Comparison of ENCODE assay signal across 22 cellular contexts in genomic region chr20:35636095-35636494, GRCh38. TPM values are rescaled to one million over a fixed set of nuclear protein-coding genes. Genes with fewer than 3 reads are reported as not detected.
A peak's percentile ranks its signal among the peaks of the same experiment; 100 is the strongest.
DNase-seq lines count a peak whose midpoint lies in the region; ATAC-seq and TF ChIP-seq lines count a peak whose summit lies in the region.
"Had no signal": no experiment of that assay in that cellular context is flagged by ENCODE, and none has a peak within 500 bp of the region (broad histone marks: within the 10 kb centered on the region; RNA-seq: fewer than 3 reads in every experiment).

No MANE protein-coding gene starts in this region.

- H3K36me3 ChIP-seq in A673 (ENCODE audit: insufficient read depth, low read length, poor library complexity, severe bottlenecking) (peaks cover 15% of the 10 kb centered on the region), mucosa of descending colon (ENCODE audit: low read depth) (no peaks in the 10 kb centered on the region)
- H3K36me3 ChIP-seq in CD4-positive, CD25-positive, alpha-beta regulatory T cell (ENCODE audit: control insufficient read depth, insufficient read depth, low read length) = peaks cover 16% of the 10 kb centered on the region
- H3K36me3 ChIP-seq in effector memory CD4-positive, alpha-beta T cell (ENCODE audit: control insufficient read depth, insufficient read depth, low read length) = peaks cover 15% of the 10 kb centered on the region

- H3K27me3 Mint-ChIP-seq in CD4-positive, CD25-positive, alpha-beta regulatory T cell = no peaks in the 10 kb centered on the region
- H3K27me3 Mint-ChIP-seq in T-helper 17 cell = no peaks in the 10 kb centered on the region
- no peaks in the 10 kb centered on the region for H3K27me3 Mint-ChIP-seq in immature natural killer cell (ENCODE audit: low read depth in 3 of 3)

- no peaks in the 10 kb centered on the region for H3K27me3 ChIP-seq in A673 (replicated peaks; ENCODE audit: insufficient read depth, low read depth, low read length, poor library complexity)
- H3K27me3 ChIP-seq in CD4-positive, CD25-positive, alpha-beta regulatory T cell (ENCODE audit: control insufficient read depth, insufficient read depth, low read length) = no peaks in the 10 kb centered on the region
- no peaks in the 10 kb centered on the region for H3K27me3 ChIP-seq in effector memory CD4-positive, alpha-beta T cell (replicated peaks; ENCODE audit: control insufficient read depth, insufficient read depth, low read length, poor library complexity, severe bottlenecking)
- H3K27me3 ChIP-seq: ascending aorta, esophagus muscularis mucosa, stomach, tibial nerve had no signal

- CTCF ChIA-PET in A673 (lab: Charles Lee) = no interaction called here

- no peak for TF ChIP-seq CTCF in A673 (conservative IDR thresholded peaks at IDR 0.05; ENCODE audit: low read depth, low read length)
- no peak for TF ChIP-seq CTCF in mucosa of descending colon (IDR thresholded peaks at IDR 0.05)

- peak overlapping the region; percentile 11 to 61 (median 21) for H3K27ac Mint-ChIP-seq in CD4-positive, CD25-positive, alpha-beta regulatory T cell
- H3K27ac Mint-ChIP-seq in T-helper 17 cell (peak overlapping the region; percentile 93), immature natural killer cell (peak overlapping the region in 4 of 6 donors; percentile 23 to 67 (median 58))

- DNase-seq in A673 (ENCODE audit: low spot score) = no peak
- DNase-seq in CD4-positive, CD25-positive, alpha-beta regulatory T cell = no peak
- DNase-seq in T-helper 17 cell = no peak
- no peak for DNase-seq in immature natural killer cell
- no peak for DNase-seq in mucosa of descending colon
- DNase-seq in left colon = no peak
- DNase-seq in effector memory CD4-positive, alpha-beta T cell = no peak
- DNase-seq: activated CD4-positive, alpha-beta T cell treated with anti-CD3 and anti-CD28 coated beads, Interleukin-2, amount 50 U/mL, for 48 hours; activated naive CD4-positive, alpha-beta T cell treated with anti-CD3 and anti-CD28 coated beads for 36 hours; DMS79; effector CD4-positive, alpha-beta T cell; hypothalamus; NK-92 treated with Interleukin-12 subunit alpha and Interleukin-12 subunit beta, amount 100 ng/mL, for 24 hours; occipital lobe; SK-N-SH; stomach; WERI-Rb-1 had no signal

- intact Hi-C loops in A673 (cut with micrococcal nuclease; ENCODE audit: unreplicated experiment) = no loop called here
- intact Hi-C loops in mucosa of descending colon (cut with DNase I, micrococcal nuclease) = no loop called here
- intact Hi-C loops in left colon (cut with DNase I, micrococcal nuclease) = no loop called here

- H3K4me3 ChIP-seq in A673 (ENCODE audit: low read depth, low read length, poor library complexity, severe bottlenecking) (no peak overlapping the region), mucosa of descending colon (no peak overlapping the region)
- no peak overlapping the region for H3K4me3 ChIP-seq in CD4-positive, CD25-positive, alpha-beta regulatory T cell (ENCODE audit: low read depth, low read length)
- H3K4me3 ChIP-seq in effector memory CD4-positive, alpha-beta T cell (ENCODE audit: insufficient read depth, low read depth, low read length, poor library complexity, severe bottlenecking) = no peak overlapping the region
- H3K4me3 ChIP-seq: ascending aorta, esophagus muscularis mucosa, lung, stomach, tibial nerve had no signal

- H3K9me3 Mint-ChIP-seq in CD4-positive, CD25-positive, alpha-beta regulatory T cell = no peaks in the 10 kb centered on the region
- no peaks in the 10 kb centered on the region for H3K9me3 Mint-ChIP-seq in immature natural killer cell
- H3K9me3 Mint-ChIP-seq: activated naive CD4-positive, alpha-beta T cell treated with anti-CD3 and anti-CD28 coated beads for 36 hours had no signal

- BruUV-seq in A673 (replicated peaks; lab: Mats Ljungman, UMichigan) = no TSS peak

- H3K36me3 Mint-ChIP-seq in CD4-positive, CD25-positive, alpha-beta regulatory T cell = peaks cover 4% of the 10 kb centered on the region
- H3K36me3 Mint-ChIP-seq in T-helper 17 cell (ENCODE audit: low read depth) (no peaks in the 10 kb centered on the region), immature natural killer cell (peaks cover 0 to 16% (median 3%) of the 10 kb centered on the region in 3 donors)

- H3K9me3 ChIP-seq in A673 (ENCODE audit: low read depth, low read length, poor library complexity, severe bottlenecking) = no peaks in the 10 kb centered on the region
- no peaks in the 10 kb centered on the region for H3K9me3 ChIP-seq in CD4-positive, CD25-positive, alpha-beta regulatory T cell (ENCODE audit: control insufficient read depth in 2 of 2, low read length in 2 of 2)
- H3K9me3 ChIP-seq in T-helper 17 cell (ENCODE audit: control insufficient read depth, low read length, poor library complexity, severe bottlenecking) = no peaks in the 10 kb centered on the region
- H3K9me3 ChIP-seq in mucosa of descending colon = no peaks in the 10 kb centered on the region
- H3K9me3 ChIP-seq in effector memory CD4-positive, alpha-beta T cell (ENCODE audit: control insufficient read depth, low read length) = no peaks in the 10 kb centered on the region
- H3K9me3 ChIP-seq: ascending aorta, esophagus muscularis mucosa, SK-N-SH, stomach, tibial nerve had no signal

- ATAC-seq in CD4-positive, CD25-positive, alpha-beta regulatory T cell (ENCODE audit: low read depth in 2 of 2) = no peak
- ATAC-seq in T-helper 17 cell (no peak), mucosa of descending colon (no peak), left colon (no peak), GM19397 (IDR thresholded peaks at IDR 0.05; ENCODE audit: unreplicated experiment) (no peak)

- H3K4me1 ChIP-seq in A673 (ENCODE audit: insufficient read depth, low read length, poor library complexity, severe bottlenecking) = peaks cover 7% of the 10 kb centered on the region
- H3K4me1 ChIP-seq in CD4-positive, CD25-positive, alpha-beta regulatory T cell (ENCODE audit: control insufficient read depth, insufficient read depth, low read length, poor library complexity, severe bottlenecking) = peaks cover 5% of the 10 kb centered on the region
- peaks cover 2% of the 10 kb centered on the region for H3K4me1 ChIP-seq in mucosa of descending colon (ENCODE audit: low read depth)
- H3K4me1 ChIP-seq in effector memory CD4-positive, alpha-beta T cell (ENCODE audit: control insufficient read depth, insufficient read depth, low read length, poor library complexity, severe bottlenecking) = no peaks in the 10 kb centered on the region
- H3K4me1 ChIP-seq: ascending aorta had no signal

- H3K4me1 Mint-ChIP-seq in CD4-positive, CD25-positive, alpha-beta regulatory T cell = peaks cover 32 to 60% (median 53%) of the 10 kb centered on the region in 4 donors
- H3K4me1 Mint-ChIP-seq in T-helper 17 cell (peaks cover 50% of the 10 kb centered on the region), immature natural killer cell (peaks cover 66 to 74% of the 10 kb centered on the region in 2 donors)

- no peak overlapping the region for H3K4me3 Mint-ChIP-seq in CD4-positive, CD25-positive, alpha-beta regulatory T cell
- no peak overlapping the region for H3K4me3 Mint-ChIP-seq in T-helper 17 cell
- H3K4me3 Mint-ChIP-seq in immature natural killer cell = no peak overlapping the region
- H3K4me3 Mint-ChIP-seq: activated naive CD4-positive, alpha-beta T cell treated with anti-CD3 and anti-CD28 coated beads for 36 hours had no signal

- POLR2A ChIA-PET in A673 (lab: Charles Lee; ENCODE audit: low non-redundant PET) = no interaction called here

- peak overlapping the region; percentile 5 for H3K27ac ChIP-seq in A673 (ENCODE audit: low read depth, low read length, poor library complexity, severe bottlenecking)
- no peak overlapping the region for H3K27ac ChIP-seq in CD4-positive, CD25-positive, alpha-beta regulatory T cell (ENCODE audit: insufficient read depth, low read length, poor library complexity, severe bottlenecking)
- H3K27ac ChIP-seq in effector memory CD4-positive, alpha-beta T cell (ENCODE audit: insufficient read depth, low read length, poor library complexity, severe bottlenecking) = no peak overlapping the region
- H3K27ac ChIP-seq: ascending aorta, esophagus muscularis mucosa, stomach, tibial nerve, WERI-Rb-1 had no signal

RNA-seq across cellular contexts. Expression of gene SPAG4, which starts 20.5 kb away (rescaled TPM):
- total RNA-seq in A673 (2021) (0.67 and 1.2 TPM in 2 replicates), T-helper 17 cell (10 to 100 TPM; 13.7 to 15.7 TPM), mucosa of descending colon (1 to 10 TPM; 3.5 to 5.9 (median 4.1) TPM), left colon (1 to 10 TPM; 3.2 to 5.8 TPM)
- total RNA-seq in CD4-positive, CD25-positive, alpha-beta regulatory T cell = 21.8 TPM
- polyA plus RNA-seq in CD4-positive, CD25-positive, alpha-beta regulatory T cell = 1 to 10 TPM in 1 of 4 donors, under 1 TPM in 3; 0.11 to 1.2 (median 0.34) TPM
- polyA plus RNA-seq in immature natural killer cell = under 1 TPM in 2 of 3 donors, not detected in 1; 0.56 to 0.89 TPM

RNA-seq across cellular contexts. Expression of gene CPNE1, which starts 28.6 kb away (rescaled TPM):
- total RNA-seq in A673 (2021) (273 TPM in 2 replicates), T-helper 17 cell (100 to 1,000 TPM; 215 to 250 TPM), mucosa of descending colon (100 to 1,000 TPM; 117 to 188 (median 128) TPM), left colon (100 to 1,000 TPM; 108 to 126 TPM)
- total RNA-seq in CD4-positive, CD25-positive, alpha-beta regulatory T cell = 246 TPM
- polyA plus RNA-seq in CD4-positive, CD25-positive, alpha-beta regulatory T cell = 100 to 1,000 TPM; 175 to 398 (median 338) TPM
- polyA plus RNA-seq in immature natural killer cell = 100 to 1,000 TPM; 445 to 490 (median 454) TPM

RNA-seq across cellular contexts. Expression of gene RBM12, which starts 28.6 kb away (rescaled TPM):
- total RNA-seq in A673 (2021) (114 and 124 TPM in 2 replicates), T-helper 17 cell (10 to 100 TPM; 86.0 to 87.8 TPM), mucosa of descending colon (10 to 100 TPM; 68.3 to 72.5 (median 70.6) TPM), left colon (10 to 100 TPM; 63.5 to 73.0 TPM)
- total RNA-seq in CD4-positive, CD25-positive, alpha-beta regulatory T cell = 128 TPM
- 10 to 100 TPM; 46.6 to 58.0 (median 53.3) TPM for polyA plus RNA-seq in CD4-positive, CD25-positive, alpha-beta regulatory T cell
- polyA plus RNA-seq in immature natural killer cell = 10 to 100 TPM; 14.7 to 32.9 (median 18.7) TPM

Comparison
In these comparisons a context has a peak if more than half of its experiments do, and no peak if none do; other contexts are left out.
1. H3K27ac Mint-ChIP-seq: peak in every context shown above with its lines; median percentile 93 in T-helper 17 cell; 58 in immature natural killer cell; 21 in CD4-positive, CD25-positive, alpha-beta regulatory T cell.